Comparison of ENCODE assay signal across 19 cellular contexts in the genomic region with DNA sequence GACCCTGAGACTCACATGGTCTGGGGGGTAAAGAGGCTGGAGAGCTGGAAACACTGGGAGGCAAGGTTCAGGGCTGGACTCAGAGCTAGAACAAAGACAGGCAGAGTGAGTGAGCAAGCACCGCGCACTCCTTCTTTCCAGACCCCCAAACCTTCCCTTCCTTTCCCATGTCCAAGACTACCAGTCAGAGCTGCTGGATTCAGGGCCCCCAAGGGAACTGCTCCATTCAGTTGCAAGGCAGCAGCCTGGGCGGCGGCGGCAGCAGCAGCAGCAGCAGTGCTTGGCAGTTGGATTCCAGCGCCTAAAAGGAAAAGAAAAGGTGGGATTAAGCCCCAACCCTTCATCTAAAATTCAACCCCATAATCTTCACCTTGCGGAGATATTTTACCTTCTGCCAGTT.
"Had no signal": no experiment of that assay in that cellular context is flagged by ENCODE, and none has a peak within 500 bp of the region (broad histone marks: within the 10 kb centered on the region; RNA-seq: fewer than 3 reads in every experiment).

No MANE protein-coding gene starts in this region.

- H3K4me1 Mint-ChIP-seq: neural crest cell had no signal

- H3K9me3 Mint-ChIP-seq: activated CD4-positive, alpha-beta T cell treated with anti-CD3 and anti-CD28 coated beads, Interleukin-2, amount 10 ng/mL, durations not matched to agents 7 days and 5 days; central memory CD8-positive, alpha-beta T cell; effector memory CD8-positive, alpha-beta T cell; immature natural killer cell; naive B cell; neural crest cell; type B pancreatic cell had no signal

- ATAC-seq: effector memory CD8-positive, alpha-beta T cell; left lobe of liver; lower lobe of right lung had no signal

- H3K27ac Mint-ChIP-seq: type B pancreatic cell had no signal

- H3K4me3 Mint-ChIP-seq: activated CD4-positive, alpha-beta T cell treated with anti-CD3 and anti-CD28 coated beads, Interleukin-2, amount 10 ng/mL, durations not matched to agents 7 days and 5 days; activated naive CD8-positive, alpha-beta T cell; central memory CD8-positive, alpha-beta T cell; effector memory CD8-positive, alpha-beta T cell; immature natural killer cell; neural crest cell; type B pancreatic cell had no signal

- H3K27me3 Mint-ChIP-seq: activated CD4-positive, alpha-beta T cell treated with anti-CD3 and anti-CD28 coated beads, Interleukin-2, amount 10 ng/mL, durations not matched to agents 7 days and 5 days; activated naive CD8-positive, alpha-beta T cell; central memory CD8-positive, alpha-beta T cell; effector memory CD8-positive, alpha-beta T cell; naive B cell; type B pancreatic cell had no signal

- DNase-seq: activated CD4-positive, alpha-beta T cell treated with anti-CD3 and anti-CD28 coated beads, Interleukin-2, amount 10 ng/mL, durations not matched to agents 7 days and 5 days; activated CD8-positive, alpha-beta memory T cell treated with anti-CD3 and anti-CD28 coated beads, Interleukin-2, amount 50 U/mL, for 48 hours; activated effector memory CD4-positive, alpha-beta T cell treated with anti-CD3 and anti-CD28 coated beads, Interleukin-2, amount 50 U/mL, for 16 hours; activated T-cell treated with anti-CD3 and anti-CD28 coated beads, Interleukin-2, amount 50 U/mL, for 48 hours; adrenal gland; dorsolateral prefrontal cortex; effector memory CD8-positive, alpha-beta T cell; glutamatergic neuron; immature natural killer cell; lower lobe of right lung; naive B cell; sigmoid colon; stimulated activated CD4-positive, alpha-beta T cell treated with anti-CD3 and anti-CD28 coated beads, Interleukin-15, amount 100 ng/mL, for 24 hours; stimulated activated naive CD4-positive, alpha-beta T cell had no signal
